29 cellular contexts compared by ENCODE assay signal in the genomic region with DNA sequence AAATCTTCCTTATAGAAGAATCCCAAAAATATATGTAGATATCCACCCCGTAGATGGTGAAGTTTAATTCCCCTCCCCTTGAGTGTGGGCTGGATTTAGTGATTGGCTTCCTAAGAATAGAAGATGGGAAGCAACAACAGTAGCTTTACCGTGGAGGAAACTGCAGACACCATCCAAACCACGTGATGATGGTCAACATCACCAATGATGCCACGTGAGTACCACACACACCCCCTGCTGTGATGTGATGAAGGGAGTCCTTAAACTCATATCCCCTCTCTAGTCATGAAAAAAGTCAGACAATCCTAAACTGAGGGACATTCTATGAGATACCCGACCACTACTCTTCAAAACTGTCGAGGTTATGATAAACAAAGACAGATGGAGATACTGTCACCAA. TPM values are rescaled to one million over a fixed set of nuclear protein-coding genes. Genes with fewer than 3 reads are reported as not detected.
"Had no signal": no experiment of that assay in that cellular context is flagged by ENCODE, and none has a peak within 500 bp of the region (broad histone marks: within the 10 kb centered on the region; RNA-seq: fewer than 3 reads in every experiment).

No MANE protein-coding gene starts in this region.

- H3K4me2 ChIP-seq: hepatocyte, neural progenitor cell, smooth muscle cell had no signal

- H3K9ac ChIP-seq: neural progenitor cell, parathyroid adenoma had no signal

- H3K79me2 ChIP-seq: hepatocyte, parathyroid adenoma had no signal

- ATAC-seq: foreskin keratinocyte; gastroesophageal sphincter; heart left ventricle; left lobe of liver; mucosa of descending colon; sciatic nerve; stimulated activated naive CD8-positive, alpha-beta T cell treated with anti-CD3 and anti-CD28 coated beads, Interleukin-15, amount 100 ng/mL, for 72 hours had no signal

- H3K4me1 ChIP-seq: esophagus muscularis mucosa, foreskin keratinocyte, gastroesophageal sphincter, heart left ventricle, neural progenitor cell, parathyroid adenoma, suprapubic skin, transverse colon, vagina had no signal

- H3K27me3 ChIP-seq: vagina had no signal

- H2AFZ ChIP-seq: hepatocyte, neural progenitor cell, parathyroid adenoma had no signal

- H3K27ac ChIP-seq: esophagus muscularis mucosa, foreskin keratinocyte, gastroesophageal sphincter, heart left ventricle, hepatocyte, neural progenitor cell, parathyroid adenoma, suprapubic skin, transverse colon, vagina had no signal

- H3K4me3 ChIP-seq: esophagus muscularis mucosa, gastroesophageal sphincter, heart left ventricle, hepatocyte, lung, mucosa of descending colon, neural progenitor cell, smooth muscle cell, suprapubic skin, transverse colon, vagina had no signal

- H3K9me3 ChIP-seq: transverse colon, vagina had no signal

- DNase-seq: dermis blood vessel endothelial cell; effector memory CD4-positive, alpha-beta T cell; foreskin keratinocyte; heart left ventricle; kidney; mucosa of descending colon; naive B cell; stimulated activated CD4-positive, alpha-beta T cell treated with anti-CD3 and anti-CD28 coated beads, Interleukin-12 subunit alpha, Interleukin-12 subunit beta, amount 100 ng/mL, for 4 hours; stimulated activated CD4-positive, alpha-beta T cell treated with anti-CD3 and anti-CD28 coated beads, Interleukin-1b, Interleukin-23, amount 100 ng/mL, for 48 hours; stimulated activated CD4-positive, alpha-beta T cell treated with anti-CD3 and anti-CD28 coated beads, Interleukin-4, amount 100 ng/mL, for 1 hour; stimulated activated CD8-positive, alpha-beta memory T cell treated with anti-CD3 and anti-CD28 coated beads, Interleukin-4, amount 100 ng/mL, for 48 hours; stimulated activated naive CD4-positive, alpha-beta T cell; stimulated activated naive CD8-positive, alpha-beta T cell treated with anti-CD3 and anti-CD28 coated beads, Interleukin-15, amount 100 ng/mL, for 72 hours; transverse colon had no signal

- H3K36me3 ChIP-seq: esophagus muscularis mucosa, gastroesophageal sphincter, heart left ventricle, neural progenitor cell, suprapubic skin, transverse colon, vagina had no signal

RNA-seq across cellular contexts. Expression of gene SLC22A11, which starts 41.1 kb away (rescaled TPM):
- total RNA-seq: dermis blood vessel endothelial cell, endothelial cell of umbilical vein, esophagus muscularis mucosa, fibroblast of lung, foreskin keratinocyte, gastroesophageal sphincter, heart left ventricle, lung, osteoblast, progenitor cell of endocrine pancreas, sciatic nerve, smooth muscle cell, suprapubic skin, transverse colon had no signal
- polyA plus RNA-seq: endothelial cell of umbilical vein, fibroblast of lung, foreskin keratinocyte, heart left ventricle, smooth muscle cell had no signal
